In genomic region chr7:4724648-4725013, GRCh38 we compare ENCODE assay signal across 1 cellular context.
A peak's percentile ranks its signal among the peaks of the same experiment; 100 is the strongest.
TF ChIP-seq lines count a peak whose summit lies in the region.

No MANE protein-coding gene starts in this region.

TF ChIP-seq in HepG2, 621 proteins besides CTCF, POLR2A, EP300 and RAD21:
- TF ChIP-seq TFAP4 (IDR thresholded peaks at IDR 0.05; ENCODE audit: borderline replicate concordance, low read depth), result 0 out of 2 replicates have a peak, but pooled peaks have one; percentile 8
- peak; percentile 29 for TF ChIP-seq SRSF1 (optimal IDR thresholded peaks at IDR 0.05; ENCODE audit: low read depth, low read length)
- TF ChIP-seq ZNF768 (CRISPR knock-in tag; IDR thresholded peaks at IDR 0.05), result peak; percentile 16; the same call in 1 of the 2 replicates
- peak; percentile 25; the same call in 1 of the 2 replicates for TF ChIP-seq SAP130 (CRISPR knock-in tag; IDR thresholded peaks at IDR 0.05; ENCODE audit: low read depth)
- TF ChIP-seq ZMYM3 (CRISPR knock-in tag; IDR thresholded peaks at IDR 0.05), result peak; percentile 69; the same call in 1 of the 2 replicates
- peak; percentile 99 for TF ChIP-seq THAP9 (CRISPR knock-in tag; IDR thresholded peaks at IDR 0.05; ENCODE audit: borderline replicate concordance)
- peak; percentile 23; the same call in 1 of the 2 replicates for TF ChIP-seq SIN3A (IDR thresholded peaks at IDR 0.05; ENCODE audit: borderline replicate concordance, low read depth, low read length)
- 0 out of 2 replicates have a peak, but pooled peaks have one; percentile 1 for TF ChIP-seq STAG1 (CRISPR knock-in tag; IDR thresholded peaks at IDR 0.05)
- no peak for TF ChIP-seq SALL2 (CRISPR knock-in tag; IDR thresholded peaks at IDR 0.05)
- TF ChIP-seq ZFP41 (CRISPR knock-in tag; IDR thresholded peaks at IDR 0.05; ENCODE audit: borderline replicate concordance), result no peak
- no peak for TF ChIP-seq ZNF18 (CRISPR knock-in tag; IDR thresholded peaks at IDR 0.05; ENCODE audit: insufficient replicate concordance)
- TF ChIP-seq MAX (IDR thresholded peaks at IDR 0.05), result peak; percentile 29; the same call in 1 of the 2 replicates
- 0 out of 2 replicates have a peak, but pooled peaks have one; percentile 29 for TF ChIP-seq ZNF430 (CRISPR knock-in tag; IDR thresholded peaks at IDR 0.05)
- TF ChIP-seq PATZ1 (CRISPR knock-in tag; IDR thresholded peaks at IDR 0.05), result peak; percentile 33; the same call in 1 of the 2 replicates
- TF ChIP-seq ZNF460 (CRISPR knock-in tag; IDR thresholded peaks at IDR 0.05; ENCODE audit: borderline replicate concordance), result no peak
- peak; percentile 29; the same call in 1 of the 2 replicates for TF ChIP-seq ZNF605 (CRISPR knock-in tag; IDR thresholded peaks at IDR 0.05)
- TF ChIP-seq ZSCAN25 (CRISPR knock-in tag; IDR thresholded peaks at IDR 0.05), result 0 out of 2 replicates have a peak, but pooled peaks have one; percentile 20
- no peak for TF ChIP-seq MAZ (IDR thresholded peaks at IDR 0.05; ENCODE audit: borderline replicate concordance, low read depth, low read length)
- TF ChIP-seq MAZ (CRISPR knock-in tag; IDR thresholded peaks at IDR 0.05; ENCODE audit: low read depth), result 0 out of 2 replicates have a peak, but pooled peaks have one; percentile 17
- TF ChIP-seq ZNF704 (CRISPR knock-in tag; IDR thresholded peaks at IDR 0.05; ENCODE audit: borderline replicate concordance), result 0 out of 2 replicates have a peak, but pooled peaks have one; percentile 3
- 0 out of 2 replicates have a peak, but pooled peaks have one; percentile 6 for TF ChIP-seq ZNF230 (CRISPR knock-in tag; IDR thresholded peaks at IDR 0.05)
- peak; percentile 15; the same call in 1 of the 2 replicates for TF ChIP-seq ZNF263 (CRISPR knock-in tag; IDR thresholded peaks at IDR 0.05)
- TF ChIP-seq MXI1 (IDR thresholded peaks at IDR 0.05; ENCODE audit: borderline replicate concordance, low read depth, low read length), result 0 out of 3 replicates have a peak, but pooled peaks have one; percentile 41
- TF ChIP-seq POLR2AphosphoS5 (IDR thresholded peaks at IDR 0.05; ENCODE audit: low read depth, low read length), result 0 out of 2 replicates have a peak, but pooled peaks have one; percentile 7
- TF ChIP-seq FOSL2 (CRISPR knock-in tag; IDR thresholded peaks at IDR 0.05), result 0 out of 2 replicates have a peak, but pooled peaks have one; percentile 6
- 0 out of 2 replicates have a peak, but pooled peaks have one; percentile 47 for TF ChIP-seq NR2F2 (IDR thresholded peaks at IDR 0.05; ENCODE audit: borderline replicate concordance, low read depth)
- no peak for TF ChIP-seq SKIL (CRISPR knock-in tag; IDR thresholded peaks at IDR 0.05; ENCODE audit: borderline replicate concordance)
- TF ChIP-seq SNAPC5 (CRISPR knock-in tag; IDR thresholded peaks at IDR 0.05; ENCODE audit: borderline replicate concordance), result no peak
- peak; percentile 66 for TF ChIP-seq YY1 (IDR thresholded peaks at IDR 0.05; ENCODE audit: insufficient read depth, insufficient replicate concordance, low read depth, low read length)
- TF ChIP-seq ARNT (IDR thresholded peaks at IDR 0.05), result no peak
- 0 out of 2 replicates have a peak, but pooled peaks have one; percentile 26 for TF ChIP-seq PRDM10 (CRISPR knock-in tag; IDR thresholded peaks at IDR 0.05; ENCODE audit: low read depth)
